In genomic region chr10:6399241-6399701, GRCh38 we compare ENCODE assay signal across 9 cellular contexts.
A peak's percentile ranks its signal among the peaks of the same experiment; 100 is the strongest.
DNase-seq lines count a peak whose midpoint lies in the region; ATAC-seq, FAIRE-seq and TF ChIP-seq lines count a peak whose summit lies in the region.
"Had no signal": no experiment of that assay in that cellular context is flagged by ENCODE, and none has a peak within 500 bp of the region (broad histone marks: within the 10 kb centered on the region; RNA-seq: fewer than 3 reads in every experiment).

No MANE protein-coding gene starts in this region.

- TF ChIP-seq CTCF in fibroblast of the aortic adventitia (IDR thresholded peaks at IDR 0.05; ENCODE audit: insufficient read depth, low read length): no peak

- H3K4me3 ChIP-seq in fibroblast of the aortic adventitia (ENCODE audit: low read depth, low read length): no peak overlapping the region

- no peak for FAIRE-seq in RCC 7860 (lab: Jason Lieb, UNC)

- DNase-seq in GF-D8 (lab: John Stamatoyannopoulos, UW) (peak; percentile 77), RCC 7860 (ENCODE audit: low spot score) (peak; percentile 18), fibroblast of the aortic adventitia (ENCODE audit: low read depth) (peak; percentile 29), renal cortical epithelial cell (ENCODE audit: low read depth) (peak; percentile 63), NCI-H146 (lab: John Stamatoyannopoulos, UW) (no peak)
- DNase-seq in central memory CD4-positive, alpha-beta T cell: no peak
- DNase-seq: activated CD4-positive, alpha-beta T cell treated with anti-CD3 and anti-CD28 coated beads for 48 hours had no signal

- no peak for ATAC-seq in HG02973 (IDR thresholded peaks at IDR 0.05; ENCODE audit: unreplicated experiment)
- ATAC-seq in HG02588 (IDR thresholded peaks at IDR 0.05; ENCODE audit: unreplicated experiment): no peak

Comparison
In these comparisons a context has a peak if more than half of its experiments do, and no peak if none do; other contexts are left out.
1. DNase-seq: peak in GF-D8 (single experiment), RCC 7860 (single experiment), fibroblast of the aortic adventitia (single experiment) and renal cortical epithelial cell (single experiment); none in NCI-H146 (single experiment) and central memory CD4-positive, alpha-beta T cell (single experiment).